Comparison of ENCODE assay signal across 8 cellular contexts in the genomic region with DNA sequence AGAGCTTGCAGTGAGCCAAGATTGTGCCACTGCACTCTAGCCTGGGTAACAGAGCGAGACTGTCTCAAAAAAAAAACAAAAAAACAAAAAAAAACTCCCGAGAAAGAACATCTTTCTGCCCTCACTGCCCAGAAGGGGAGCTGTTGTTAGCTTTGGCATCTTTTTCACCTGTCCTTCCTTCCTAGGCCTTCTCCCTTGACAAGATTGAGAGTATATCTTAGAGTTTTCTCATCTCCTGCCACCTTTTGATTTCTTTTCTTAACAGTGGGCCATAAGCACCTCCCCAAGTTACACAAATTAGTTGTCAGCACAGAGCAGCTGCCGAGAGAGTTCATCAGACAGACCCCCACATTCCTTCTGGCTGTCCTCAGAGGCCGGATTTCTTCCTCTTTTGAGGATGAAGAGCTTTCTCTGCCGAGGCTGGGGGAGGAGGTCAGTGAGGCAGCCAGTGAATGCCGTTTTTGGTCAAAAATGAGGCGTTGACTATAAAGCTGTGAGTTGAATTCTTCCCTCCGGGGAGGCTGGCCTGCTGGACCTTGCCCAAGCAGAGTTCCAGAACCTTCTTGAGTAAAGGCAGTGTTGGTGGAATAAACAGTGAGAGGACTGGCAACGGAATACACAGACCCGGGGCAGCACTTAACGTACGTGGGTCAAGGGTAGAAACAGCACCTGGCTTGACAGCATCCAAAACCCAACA.
DNase-seq lines count a peak whose midpoint lies in the region; TF ChIP-seq lines count a peak whose summit lies in the region.

No MANE protein-coding gene starts in this region.

- H3K36me3 ChIP-seq in BJ (ENCODE audit: control insufficient read depth, insufficient read depth, low read length) (peaks cover 12% of the 10 kb centered on the region), OCI-LY7 (ENCODE audit: insufficient read depth, low read length) (peaks cover 70% of the 10 kb centered on the region)

- H3K36me3 Mint-ChIP-seq in progenitor cell of endocrine pancreas (ENCODE audit: insufficient read depth) = peaks cover 10% of the 10 kb centered on the region

- CTCF ChIA-PET in BJ (lab: Yijun Ruan, JAX) (interaction anchor here (0.7 to 2.4 kb wide), 6 partner anchors 11 to 452 kb away, joined by 3 to 7 read pairs (median 4); no protein-coding TSS in a partner anchor), OCI-LY7 (lab: Charles Lee; ENCODE audit: unreplicated experiment) (interaction anchor here (0.6 kb wide), 2 partner anchors 9 to 55 kb away, joined by 3 to 4 read pairs; no protein-coding TSS in a partner anchor)

- H3K4me3 ChIP-seq in BJ (ENCODE audit: low read depth, low read length) (no peak overlapping the region), OCI-LY7 (ENCODE audit: low read depth, low read length, poor library complexity, severe bottlenecking) (peak overlapping the region; percentile 28)

- H3K4me2 ChIP-seq in OCI-LY7 (ENCODE audit: low read length) = peak overlapping the region; percentile 70

- H3K27me3 ChIP-seq in BJ (ENCODE audit: control insufficient read depth, insufficient read depth, low read length) = no peaks in the 10 kb centered on the region

- TF ChIP-seq CTCF in BJ (IDR thresholded peaks at IDR 0.05; ENCODE audit: insufficient read depth, low read depth, low read length) = peak; percentile 52
- TF ChIP-seq CTCF in OCI-LY7 (conservative IDR thresholded peaks at IDR 0.05; ENCODE audit: low read length) = peak; percentile 78
- peak; percentile 38 for TF ChIP-seq CTCF in progenitor cell of endocrine pancreas (IDR thresholded peaks at IDR 0.05; ENCODE audit: unreplicated experiment)

- intact Hi-C loops in OCI-LY7 (cut with micrococcal nuclease; ENCODE audit: unreplicated experiment) = loop anchor here (1.0 to 2.0 kb wide), 4 partner anchors 9 to 240 kb away; partner anchors contain the start of gene MYH11

- peak overlapping the region; percentile 54; the same call in 1 of the 2 replicates for H2AFZ ChIP-seq in OCI-LY7 (ENCODE audit: low read length)

- no peaks in the 10 kb centered on the region for H3K27me3 Mint-ChIP-seq in progenitor cell of endocrine pancreas

- H3K4me1 Mint-ChIP-seq in progenitor cell of endocrine pancreas (ENCODE audit: low read depth) = no peaks in the 10 kb centered on the region

- H3K27ac ChIP-seq in OCI-LY7 (ENCODE audit: low read depth, low read length, poor library complexity, severe bottlenecking) = peak overlapping the region; percentile 100

- peaks cover 66% of the 10 kb centered on the region for H3K4me1 ChIP-seq in OCI-LY7 (ENCODE audit: insufficient read depth, low read length, poor library complexity, severe bottlenecking)

- no peaks in the 10 kb centered on the region for H3K9me2 ChIP-seq in OCI-LY7 (ENCODE audit: insufficient read depth, low read length)

- no peaks in the 10 kb centered on the region for H3K9me3 ChIP-seq in OCI-LY7 (ENCODE audit: low read length)

- POLR2A ChIA-PET in BJ (lab: Charles Lee) = no interaction called here
- POLR2A ChIA-PET in OCI-LY7 (lab: Charles Lee) = interaction anchor here (0.6 to 1.5 kb wide), 4 partner anchors 9 to 189 kb away, joined by 3 to 10 read pairs (median 4); no protein-coding TSS in a partner anchor

- H4K20me1 ChIP-seq in OCI-LY7 (ENCODE audit: insufficient read depth, low read length) = no peaks in the 10 kb centered on the region

- peak overlapping the region; percentile 25 for H3K27ac Mint-ChIP-seq in progenitor cell of endocrine pancreas

- H3K4me3 Mint-ChIP-seq in progenitor cell of endocrine pancreas (ENCODE audit: low read depth) = no peak overlapping the region

- DNase-seq in BJ (ENCODE audit: low read depth) (peak; percentile 79), OCI-LY7 (ENCODE audit: low spot score) (peak; percentile 82), fibroblast of the conjunctiva (ENCODE audit: low read depth) (peak; percentile 51), progenitor cell of endocrine pancreas (ENCODE audit: low spot score, unreplicated experiment) (no peak), epidermal melanocyte (ENCODE audit: insufficient read length, low spot score) (no peak), cerebellum (ENCODE audit: low spot score) (no peak), NOMO-1 treated with dmso at 0.1 percent for 144 hours (lab: John Stamatoyannopoulos, UW; ENCODE audit: unreplicated experiment) (no peak)
- no peak for DNase-seq in stimulated activated CD4-positive, alpha-beta T cell treated with anti-CD3 and anti-CD28 coated beads, Interleukin-4, amount 100 ng/mL, for 1 hour

- H3K79me2 ChIP-seq in OCI-LY7 (ENCODE audit: insufficient read depth, low read depth, low read length) = no peaks in the 10 kb centered on the region

- H3K9me3 Mint-ChIP-seq in progenitor cell of endocrine pancreas (ENCODE audit: low read depth) = no peaks in the 10 kb centered on the region

- TSS peak; percentile 34 for BruUV-seq in OCI-LY7 (replicated peaks; lab: Mats Ljungman, UMichigan)

Comparison
In these comparisons a context has a peak if more than half of its experiments do, and no peak if none do; other contexts are left out.
1. DNase-seq: peak in BJ (single experiment), OCI-LY7 (single experiment) and fibroblast of the conjunctiva (single experiment); none in progenitor cell of endocrine pancreas (single experiment), epidermal melanocyte (single experiment), cerebellum (single experiment), NOMO-1 treated with dmso at 0.1 percent for 144 hours (single experiment) and stimulated activated CD4-positive, alpha-beta T cell treated with anti-CD3 and anti-CD28 coated beads, Interleukin-4, amount 100 ng/mL, for 1 hour (single experiment).
2. Peak in every context shown above with its lines, with median percentiles within 50 percentile points of each other: CTCF ChIP-seq.